Comparison of ENCODE assay signal across 1 cellular context in genomic region chr1:10513199-10513598, GRCh38.
TF ChIP-seq lines count a peak whose summit lies in the region.

No MANE protein-coding gene starts in this region.

TF ChIP-seq in HEK293, 187 proteins besides CTCF, POLR2A, EP300 and RAD21:
- peak; percentile 75; the same call in 1 of the 2 replicates for TF ChIP-seq ZNF18 (tag by site-specific recombination; IDR thresholded peaks at IDR 0.05)
- TF ChIP-seq ZBTB44 (tag by site-specific recombination; IDR thresholded peaks at IDR 0.05), result no peak
- no peak for TF ChIP-seq ZNF555 (tag by site-specific recombination; conservative IDR thresholded peaks at IDR 0.05)
- no peak for TF ChIP-seq ELK4 (IDR thresholded peaks at IDR 0.05; ENCODE audit: borderline replicate concordance, low read depth, low read length)
- TF ChIP-seq PBX3 (CRISPR knock-in tag; IDR thresholded peaks at IDR 0.05), result no peak
- TF ChIP-seq ZNF23 (tag by site-specific recombination; IDR thresholded peaks at IDR 0.05; ENCODE audit: borderline replicate concordance), result no peak
TF ChIP-seq in HEK293: peak in this region for 1.
